ENCODE assay signal across 15 cellular contexts in the genomic region with DNA sequence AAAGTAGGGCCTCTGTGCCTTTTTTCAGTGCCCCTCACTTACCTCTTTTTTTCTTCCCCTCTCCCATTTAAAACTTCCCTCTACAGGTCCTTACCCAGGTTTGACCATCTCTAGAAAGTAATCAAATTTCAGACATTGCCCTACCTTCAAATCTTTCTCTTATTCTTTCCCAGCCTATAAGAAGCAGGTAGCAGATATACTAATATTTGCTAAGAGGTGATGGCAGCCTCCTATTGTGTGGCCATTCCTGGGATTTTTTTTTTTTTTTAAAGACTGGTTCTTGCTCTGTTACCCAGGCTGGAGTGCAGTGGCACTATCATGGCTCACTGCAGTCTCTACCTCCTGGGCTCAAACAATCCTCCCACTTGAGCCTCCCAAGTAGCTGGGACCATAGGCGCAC.
A peak's percentile ranks its signal among the peaks of the same experiment; 100 is the strongest.
DNase-seq lines count a peak whose midpoint lies in the region; ATAC-seq and TF ChIP-seq lines count a peak whose summit lies in the region.
"Had no signal": no experiment of that assay in that cellular context is flagged by ENCODE, and none has a peak within 500 bp of the region (broad histone marks: within the 10 kb centered on the region; RNA-seq: fewer than 3 reads in every experiment).

No MANE protein-coding gene starts in this region.

- peak overlapping the region; percentile 46 for H3K27ac ChIP-seq in GM23338 (ENCODE audit: low read depth)
- H3K27ac ChIP-seq in stomach: peak overlapping the region in 3 of 5 donors; percentile 18 to 72 (median 58)
- H3K27ac ChIP-seq in gastrocnemius medialis: no peak overlapping the region
- H3K27ac ChIP-seq: adrenal gland had no signal

- no peak overlapping the region for H3K27ac Mint-ChIP-seq in GM23338
- H3K27ac Mint-ChIP-seq: activated T-helper 2 cell treated with anti-CD3 and anti-CD28 coated beads, Interferon-gamma antibody, Interleukin-2, Interleukin-4, amounts not matched to agents 10 μg/mL and 5 μg/mL and 100 μg/mL, durations not matched to agents 14 hours and 24 hours and 36 hours had no signal

- TF ChIP-seq CTCF in GM23338 (conservative IDR thresholded peaks at IDR 0.05; ENCODE audit: low read depth in 2 of 2) (no peak), stomach (IDR thresholded peaks at IDR 0.05) (no peak), gastrocnemius medialis (IDR thresholded peaks at IDR 0.05 in 4 of 5, conservative IDR thresholded peaks at IDR 0.05 in 1 of 5) (no peak)

- no peaks in the 10 kb centered on the region for H3K36me3 ChIP-seq in GM23338 (ENCODE audit: insufficient read depth)
- no peaks in the 10 kb centered on the region for H3K36me3 ChIP-seq in stomach
- no peaks in the 10 kb centered on the region for H3K36me3 ChIP-seq in gastrocnemius medialis
- H3K36me3 ChIP-seq: adrenal gland had no signal

- 0 out of 3 replicates have a peak, but pooled peaks cover 3% of the 10 kb centered on the region for H3K9me3 Mint-ChIP-seq in GM23338
- H3K9me3 Mint-ChIP-seq: activated T-helper 2 cell treated with anti-CD3 and anti-CD28 coated beads, Interferon-gamma antibody, Interleukin-2, Interleukin-4, amounts not matched to agents 10 μg/mL and 5 μg/mL and 100 μg/mL, durations not matched to agents 14 hours and 24 hours and 36 hours had no signal

- H3K4me3 ChIP-seq in GM23338 (no peak overlapping the region), stomach (no peak overlapping the region), gastrocnemius medialis (no peak overlapping the region)
- H3K4me3 ChIP-seq: adrenal gland had no signal

- intact Hi-C loops in stomach (cut with DNase I; ENCODE audit: low total_unique reads) (no loop called here), gastrocnemius medialis (cut with DNase I; ENCODE audit: low total_unique reads) (no loop called here)

- no peak for TF ChIP-seq EP300 in stomach (IDR thresholded peaks at IDR 0.05)

- H3K4me2 ChIP-seq in GM23338: peak overlapping the region; percentile 42

- H4K20me1 ChIP-seq in GM23338 (replicated peaks; ENCODE audit: insufficient read depth): no peaks in the 10 kb centered on the region

- no peaks in the 10 kb centered on the region for H3K9me2 ChIP-seq in GM23338 (ENCODE audit: insufficient read depth)

- in situ Hi-C loops in gastrocnemius medialis (cut with MboI; ENCODE audit: low sequenced_read_pairs in 4 of 4): no loop called here

- ATAC-seq in GM23338 (peak; percentile 42), SK-N-SH treated with all-trans-retinoic acid at 6 μM for 48 hours (peak; percentile 24), HG03457 (IDR thresholded peaks at IDR 0.05; ENCODE audit: unreplicated experiment) (no peak), HG03108 (IDR thresholded peaks at IDR 0.05; ENCODE audit: unreplicated experiment) (no peak), gastrocnemius medialis (no peak)
- ATAC-seq: activated CD4-positive, CD25-positive, alpha-beta regulatory T cell treated with anti-CD3 and anti-CD28 coated beads, Interleukin-2, amount 50 U/mL, for 24 hours had no signal

- H3K79me2 ChIP-seq in GM23338 (replicated peaks; ENCODE audit: insufficient read depth): no peaks in the 10 kb centered on the region

- peaks cover 2% of the 10 kb centered on the region for H3K27me3 Mint-ChIP-seq in GM23338 (ENCODE audit: insufficient read depth, low read depth, poor library complexity)

- H3F3A ChIP-seq in GM23338 (replicated peaks; ENCODE audit: low read depth): no peaks in the 10 kb centered on the region

- no peak overlapping the region; the same call in 2 of the 3 replicates for H3K4me3 Mint-ChIP-seq in GM23338

- no peaks in the 10 kb centered on the region for H3K9me3 ChIP-seq in stomach
- H3K9me3 ChIP-seq in gastrocnemius medialis: no peaks in the 10 kb centered on the region
- H3K9me3 ChIP-seq: adrenal gland had no signal

- H3K4me1 ChIP-seq in GM23338 (ENCODE audit: insufficient read depth) (peaks cover 42% of the 10 kb centered on the region), stomach (peaks cover 0 to 33% (median 6%) of the 10 kb centered on the region in 4 donors), gastrocnemius medialis (peaks cover 0 to 4% of the 10 kb centered on the region in 2 donors)

- H3K27me3 ChIP-seq in GM23338 (ENCODE audit: insufficient read depth): no peaks in the 10 kb centered on the region
- no peaks in the 10 kb centered on the region for H3K27me3 ChIP-seq in stomach
- H3K27me3 ChIP-seq in gastrocnemius medialis: no peaks in the 10 kb centered on the region
- H3K27me3 ChIP-seq: adrenal gland had no signal

- H2AFZ ChIP-seq in GM23338: no peak overlapping the region

- TF ChIP-seq POLR2A in stomach (IDR thresholded peaks at IDR 0.05) (no peak), gastrocnemius medialis (IDR thresholded peaks at IDR 0.05) (no peak)

- H3K4me1 Mint-ChIP-seq in GM23338: peaks cover 41% of the 10 kb centered on the region

- peak; percentile 36 for DNase-seq in GM23338 (ENCODE audit: low spot score)
- peak; percentile 78 for DNase-seq in kidney glomerular epithelial cell (lab: John Stamatoyannopoulos, UW)
- DNase-seq in stomach: no peak
- no peak for DNase-seq in gastrocnemius medialis
- DNase-seq: adrenal gland; central memory CD4-positive, alpha-beta T cell; DMS 273 treated with DMSO at 0.1 percent for 48 hours; effector CD8-positive, alpha-beta T cell; SHP77 treated with DMSO at 0.1 percent for 48 hours; stimulated activated CD4-positive, alpha-beta T cell treated with anti-CD3 and anti-CD28 coated beads, Interleukin-4, amount 100 ng/mL, for 1 hour had no signal

- peaks cover 6% of the 10 kb centered on the region; the same call in 2 of the 3 replicates for H3K36me3 Mint-ChIP-seq in GM23338 (ENCODE audit: low read depth)

- WGBS in stomach, 5 donors: 88 to 100% (median 96%) methylated on average over 1 of the region's 1 CpG

TF ChIP-seq in GM23338, 12 proteins besides CTCF, POLR2A, EP300 and RAD21 (continues in another document):
- TF ChIP-seq EZH2phosphoT487 (IDR thresholded peaks at IDR 0.05; ENCODE audit: unreplicated experiment): no peak
- no peak for TF ChIP-seq NANOG (IDR thresholded peaks at IDR 0.05; ENCODE audit: borderline replicate concordance)

TF ChIP-seq in SK-N-SH treated with all-trans-retinoic acid at 6 μM for 48 hours, 23 proteins besides CTCF, POLR2A, EP300 and RAD21:
- TF ChIP-seq TCF4 (CRISPR knock-in tag; IDR thresholded peaks at IDR 0.05; ENCODE audit: borderline replicate concordance) (no peak), ZC3H10 (CRISPR knock-in tag; IDR thresholded peaks at IDR 0.05) (no peak), PATZ1 (CRISPR knock-in tag; IDR thresholded peaks at IDR 0.05; ENCODE audit: borderline replicate concordance) (no peak), RARB (CRISPR knock-in tag; IDR thresholded peaks at IDR 0.05) (no peak)
- TF ChIP-seq, protein P1, sequence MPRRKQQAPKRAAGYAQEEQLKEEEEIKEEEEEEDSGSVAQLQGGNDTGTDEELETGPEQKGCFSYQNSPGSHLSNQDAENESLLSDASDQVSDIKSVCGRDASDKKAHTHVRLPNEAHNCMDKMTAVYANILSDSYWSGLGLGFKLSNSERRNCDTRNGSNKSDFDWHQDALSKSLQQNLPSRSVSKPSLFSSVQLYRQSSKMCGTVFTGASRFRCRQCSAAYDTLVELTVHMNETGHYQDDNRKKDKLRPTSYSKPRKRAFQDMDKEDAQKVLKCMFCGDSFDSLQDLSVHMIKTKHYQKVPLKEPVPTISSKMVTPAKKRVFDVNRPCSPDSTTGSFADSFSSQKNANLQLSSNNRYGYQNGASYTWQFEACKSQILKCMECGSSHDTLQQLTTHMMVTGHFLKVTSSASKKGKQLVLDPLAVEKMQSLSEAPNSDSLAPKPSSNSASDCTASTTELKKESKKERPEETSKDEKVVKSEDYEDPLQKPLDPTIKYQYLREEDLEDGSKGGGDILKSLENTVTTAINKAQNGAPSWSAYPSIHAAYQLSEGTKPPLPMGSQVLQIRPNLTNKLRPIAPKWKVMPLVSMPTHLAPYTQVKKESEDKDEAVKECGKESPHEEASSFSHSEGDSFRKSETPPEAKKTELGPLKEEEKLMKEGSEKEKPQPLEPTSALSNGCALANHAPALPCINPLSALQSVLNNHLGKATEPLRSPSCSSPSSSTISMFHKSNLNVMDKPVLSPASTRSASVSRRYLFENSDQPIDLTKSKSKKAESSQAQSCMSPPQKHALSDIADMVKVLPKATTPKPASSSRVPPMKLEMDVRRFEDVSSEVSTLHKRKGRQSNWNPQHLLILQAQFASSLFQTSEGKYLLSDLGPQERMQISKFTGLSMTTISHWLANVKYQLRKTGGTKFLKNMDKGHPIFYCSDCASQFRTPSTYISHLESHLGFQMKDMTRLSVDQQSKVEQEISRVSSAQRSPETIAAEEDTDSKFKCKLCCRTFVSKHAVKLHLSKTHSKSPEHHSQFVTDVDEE (CRISPR knock-in tag; IDR thresholded peaks at IDR 0.05): no peak

Comparison
In these comparisons a context has a peak if more than half of its experiments do, and no peak if none do; other contexts are left out.
1. ATAC-seq: peak in GM23338 (single experiment) and SK-N-SH treated with all-trans-retinoic acid at 6 μM for 48 hours (single experiment); none in HG03457 (single experiment), HG03108 (single experiment) and gastrocnemius medialis (0 of 2).
2. DNase-seq: peak in GM23338 (single experiment) and kidney glomerular epithelial cell (single experiment); none in stomach (single experiment) and gastrocnemius medialis (0 of 2).
3. H3K27ac ChIP-seq: peak in GM23338 (single experiment) and stomach (3 of 5); none in gastrocnemius medialis (0 of 4).